In genomic region chr10:92839191-92840085, GRCh38 we compare ENCODE assay signal across 8 cellular contexts. TPM values are rescaled to one million over a fixed set of nuclear protein-coding genes. Genes with fewer than 3 reads are reported as not detected.
DNase-seq lines count a peak whose midpoint lies in the region; ATAC-seq and TF ChIP-seq lines count a peak whose summit lies in the region.

No MANE protein-coding gene starts in this region.

- no peaks in the 10 kb centered on the region for H3K9me3 ChIP-seq in PC-3 (ENCODE audit: low read length)

- no TSS peak for BruUV-seq in PC-3 (replicated peaks; lab: Mats Ljungman, UMichigan)

- POLR2A ChIA-PET in PC-3 (lab: Charles Lee; ENCODE audit: unreplicated experiment): no interaction called here

- H3K9ac ChIP-seq in PC-3 (ENCODE audit: low read length): no peak overlapping the region

- H3K4me1 Mint-ChIP-seq in activated naive CD4-positive, alpha-beta T cell treated with anti-CD3 and anti-CD28 coated beads for 36 hours (ENCODE audit: low read depth): peaks cover 4% of the 10 kb centered on the region

- intact Hi-C loops in PC-3 (cut with micrococcal nuclease): no loop called here
- intact Hi-C loops in activated naive CD4-positive, alpha-beta T cell treated with anti-CD3 and anti-CD28 coated beads for 36 hours (cut with micrococcal nuclease): loop anchor here (10.0 kb wide), 1 partner anchor 1045 kb away; the partner anchor contains the start of gene TNKS2

- DNase-seq in NOMO-1 treated with DMSO at 0.1 percent for 48 hours (lab: John Stamatoyannopoulos, UW; ENCODE audit: unreplicated experiment) (peak; percentile 19), NOMO-1 treated with dmso at 0.1 percent for 144 hours (lab: John Stamatoyannopoulos, UW; ENCODE audit: unreplicated experiment) (no peak), PC-3 (no peak), iPS-NIHi11 (ENCODE audit: low spot score) (peak; percentile 66), DMS79 (lab: John Stamatoyannopoulos, UW) (no peak), retina (no peak)
- DNase-seq in activated naive CD4-positive, alpha-beta T cell treated with anti-CD3 and anti-CD28 coated beads for 36 hours: peak; percentile 77
- DNase-seq in stimulated activated CD8-positive, alpha-beta memory T cell treated with anti-CD3 and anti-CD28 coated beads, Interleukin-4, amount 100 ng/mL, for 24 hours (ENCODE audit: low read depth): peak; percentile 43

- H3K4me3 ChIP-seq in PC-3 (ENCODE audit: low read length): no peak overlapping the region

- H3K4me1 ChIP-seq in PC-3 (ENCODE audit: insufficient read depth, low read length): peaks cover 12% of the 10 kb centered on the region

- no peaks in the 10 kb centered on the region for H3K27me3 ChIP-seq in PC-3 (ENCODE audit: low read length)

- H3K9me2 ChIP-seq in PC-3 (replicated peaks; ENCODE audit: low read length): no peaks in the 10 kb centered on the region

- no peaks in the 10 kb centered on the region for H3F3A ChIP-seq in PC-3 (ENCODE audit: low read length, unreplicated experiment)

- TF ChIP-seq CTCF in PC-3 (conservative IDR thresholded peaks at IDR 0.05; ENCODE audit: low read depth, low read length): peak; percentile 39

- H3K9me3 Mint-ChIP-seq in activated naive CD4-positive, alpha-beta T cell treated with anti-CD3 and anti-CD28 coated beads for 36 hours: no peaks in the 10 kb centered on the region

- H3K4me2 ChIP-seq in PC-3 (ENCODE audit: low read length): no peak overlapping the region

- no peak overlapping the region for H2AFZ ChIP-seq in PC-3 (ENCODE audit: low read length)

- no peak for ATAC-seq in PC-3

- H3K27ac Mint-ChIP-seq in activated naive CD4-positive, alpha-beta T cell treated with anti-CD3 and anti-CD28 coated beads for 36 hours: no peak overlapping the region

- no peaks in the 10 kb centered on the region for H3K36me3 ChIP-seq in PC-3 (ENCODE audit: low read depth, low read length)

- no peaks in the 10 kb centered on the region for H3K27me3 Mint-ChIP-seq in activated naive CD4-positive, alpha-beta T cell treated with anti-CD3 and anti-CD28 coated beads for 36 hours (ENCODE audit: low read depth)

- no peaks in the 10 kb centered on the region for H4K20me1 ChIP-seq in PC-3 (ENCODE audit: low read length)

- no peaks in the 10 kb centered on the region for H3K36me3 Mint-ChIP-seq in activated naive CD4-positive, alpha-beta T cell treated with anti-CD3 and anti-CD28 coated beads for 36 hours (ENCODE audit: low read depth)

- no peak overlapping the region for H3K27ac ChIP-seq in PC-3 (ENCODE audit: low read length)

- H3K79me2 ChIP-seq in PC-3 (ENCODE audit: low read length): no peaks in the 10 kb centered on the region

- CTCF ChIA-PET in PC-3 (lab: Charles Lee): no interaction called here
- CTCF ChIA-PET in activated naive CD4-positive, alpha-beta T cell treated with anti-CD3 and anti-CD28 coated beads for 36 hours (lab: Charles Lee): interaction anchor here (0.8 to 2.8 kb wide), 8 partner anchors 8 to 133 kb away, joined by 3 to 24 read pairs (median 4); partner anchors contain the start of gene EXOC6

- H3K4me3 Mint-ChIP-seq in activated naive CD4-positive, alpha-beta T cell treated with anti-CD3 and anti-CD28 coated beads for 36 hours: no peak overlapping the region

RNA-seq across cellular contexts. Expression of gene EXOC6, which starts 8.9 kb away (rescaled TPM):
- 5.5 and 5.7 TPM in 2 replicates for total RNA-seq in PC-3 (2014; rRNA removed)
- 1 to 10 TPM; 7.6 to 9.3 TPM for total RNA-seq in activated naive CD4-positive, alpha-beta T cell treated with anti-CD3 and anti-CD28 coated beads for 36 hours

Comparison
In these comparisons a context has a peak if more than half of its experiments do, and no peak if none do; other contexts are left out.
1. DNase-seq: peak in NOMO-1 treated with DMSO at 0.1 percent for 48 hours (single experiment), activated naive CD4-positive, alpha-beta T cell treated with anti-CD3 and anti-CD28 coated beads for 36 hours (single experiment), iPS-NIHi11 (single experiment) and stimulated activated CD8-positive, alpha-beta memory T cell treated with anti-CD3 and anti-CD28 coated beads, Interleukin-4, amount 100 ng/mL, for 24 hours (single experiment); none in NOMO-1 treated with dmso at 0.1 percent for 144 hours (single experiment), PC-3 (single experiment), DMS79 (single experiment) and retina (single experiment).